Comparison of ENCODE assay signal across 15 cellular contexts in genomic region chr6:45591306-45591705, GRCh38.
A peak's percentile ranks its signal among the peaks of the same experiment; 100 is the strongest.
DNase-seq lines count a peak whose midpoint lies in the region; ATAC-seq and TF ChIP-seq lines count a peak whose summit lies in the region.
"Had no signal": no experiment of that assay in that cellular context is flagged by ENCODE, and none has a peak within 500 bp of the region (broad histone marks: within the 10 kb centered on the region; RNA-seq: fewer than 3 reads in every experiment).

No MANE protein-coding gene starts in this region.

- no peak for DNase-seq in CD4-positive, CD25-positive, alpha-beta regulatory T cell
- DNase-seq in mammary epithelial cell (peak; percentile 78), omental fat pad (ENCODE audit: low spot score) (no peak), amygdala (lab: John Stamatoyannopoulos, UW) (no peak), substantia nigra (lab: John Stamatoyannopoulos, UW) (no peak)
- DNase-seq: NCI-H1930; NCI-H748 treated with DMSO at 0.1 percent for 48 hours; pancreas; stimulated activated CD4-positive, alpha-beta T cell treated with anti-CD3 and anti-CD28 coated beads, Interleukin-4, amount 100 ng/mL, for 1 hour; stimulated activated naive B cell treated with anti-CD40 and anti-IgM and Interleukin-4, amounts not matched to agents 10 μg/mL and 1 μg/mL and 100 μg/mL, for 72 hours had no signal

- H3K27ac ChIP-seq in CD4-positive, CD25-positive, alpha-beta regulatory T cell (ENCODE audit: insufficient read depth, low read length, poor library complexity, severe bottlenecking): no peak overlapping the region
- no peak overlapping the region for H3K27ac ChIP-seq in KMS-11
- H3K27ac ChIP-seq in mammary epithelial cell (ENCODE audit: insufficient read depth, low read depth, low read length): peak overlapping the region; percentile 81
- H3K27ac ChIP-seq in substantia nigra (ENCODE audit: low read depth, low read length, poor library complexity, severe bottlenecking): no peak overlapping the region

- H3K9me3 ChIP-seq in CD4-positive, CD25-positive, alpha-beta regulatory T cell (ENCODE audit: control insufficient read depth in 2 of 2, low read length in 2 of 2): no peaks in the 10 kb centered on the region
- no peaks in the 10 kb centered on the region for H3K9me3 ChIP-seq in mammary epithelial cell (replicated peaks; ENCODE audit: insufficient read depth, low read length)
- H3K9me3 ChIP-seq: pancreas had no signal

- TF ChIP-seq CTCF in KMS-11 (conservative IDR thresholded peaks at IDR 0.05; ENCODE audit: low read depth, low read length) (no peak), mammary epithelial cell (conservative IDR thresholded peaks at IDR 0.05 in 1 of 2, IDR thresholded peaks at IDR 0.05 in 1 of 2; ENCODE audit: extremely low read depth in 1 of 2, insufficient read depth in 1 of 2, low read depth in 1 of 2, low read length in 2 of 2) (no peak), omental fat pad (IDR thresholded peaks at IDR 0.05) (no peak)

- no peaks in the 10 kb centered on the region for H3K27me3 Mint-ChIP-seq in CD4-positive, CD25-positive, alpha-beta regulatory T cell

- no TSS peak for BruUV-seq in mammary epithelial cell (replicated peaks; lab: Mats Ljungman, UMichigan)

- intact Hi-C loops in mammary epithelial cell (cut with micrococcal nuclease): no loop called here

- peaks cover 45 to 96% (median 76%) of the 10 kb centered on the region in 4 donors for H3K4me1 Mint-ChIP-seq in CD4-positive, CD25-positive, alpha-beta regulatory T cell

- 46% methylated on average over 1 of the region's 1 CpG for WGBS in mammary epithelial cell (ENCODE audit: low coverage, missing lambda C conversion rate)

- peak overlapping the region in 2 of 4 donors; percentile 21 to 60 for H3K4me3 Mint-ChIP-seq in CD4-positive, CD25-positive, alpha-beta regulatory T cell
- H3K4me3 Mint-ChIP-seq: stimulated activated naive B cell treated with anti-CD40 and anti-IgM and Interleukin-4, amounts not matched to agents 10 μg/mL and 1 μg/mL and 100 μg/mL, for 72 hours; WTC11 had no signal

- H4K20me1 ChIP-seq in KMS-11 (ENCODE audit: insufficient read depth) (no peaks in the 10 kb centered on the region), mammary epithelial cell (ENCODE audit: insufficient read depth, low read length) (no peaks in the 10 kb centered on the region)

- H3K4me2 ChIP-seq in KMS-11 (peak overlapping the region; percentile 88; the same call in 1 of the 2 replicates), mammary epithelial cell (ENCODE audit: insufficient read depth, low read depth, low read length) (peak overlapping the region; percentile 11)

- no peaks in the 10 kb centered on the region for H3K27me3 ChIP-seq in CD4-positive, CD25-positive, alpha-beta regulatory T cell (ENCODE audit: control insufficient read depth, insufficient read depth, low read length)
- H3K27me3 ChIP-seq in KMS-11 (ENCODE audit: insufficient read depth, low read depth) (no peaks in the 10 kb centered on the region), mammary epithelial cell (ENCODE audit: insufficient read depth, low read length) (no peaks in the 10 kb centered on the region)
- H3K27me3 ChIP-seq: pancreas had no signal

- no peak overlapping the region for H2AFZ ChIP-seq in KMS-11 (ENCODE audit: low read depth)
- H2AFZ ChIP-seq in mammary epithelial cell (ENCODE audit: low read depth, low read length): peak overlapping the region; percentile 71

- dilution Hi-C loops in mammary epithelial cell (cut with HindIII; ENCODE audit: low sequenced_read_pairs): no loop called here

- in situ Hi-C loops in mammary epithelial cell (cut with MboI; ENCODE audit: low sequenced_read_pairs in 2 of 2): no loop called here

- H3K79me2 ChIP-seq in KMS-11 (ENCODE audit: insufficient read depth, low read depth): no peaks in the 10 kb centered on the region
- no peaks in the 10 kb centered on the region for H3K79me2 ChIP-seq in mammary epithelial cell (ENCODE audit: insufficient read depth, low read length)

- CTCF ChIA-PET in mammary epithelial cell (lab: Charles Lee; ENCODE audit: low non-redundant PET): no interaction called here

- H3K36me3 ChIP-seq in CD4-positive, CD25-positive, alpha-beta regulatory T cell (ENCODE audit: control insufficient read depth, insufficient read depth, low read length): no peaks in the 10 kb centered on the region
- H3K36me3 ChIP-seq in KMS-11 (ENCODE audit: insufficient read depth) (no peaks in the 10 kb centered on the region), mammary epithelial cell (ENCODE audit: insufficient read depth, low read length) (no peaks in the 10 kb centered on the region)
- H3K36me3 ChIP-seq: pancreas had no signal

- no peak overlapping the region for H3K27ac Mint-ChIP-seq in CD4-positive, CD25-positive, alpha-beta regulatory T cell
- H3K27ac Mint-ChIP-seq: stimulated activated naive B cell treated with anti-CD40 and anti-IgM and Interleukin-4, amounts not matched to agents 10 μg/mL and 1 μg/mL and 100 μg/mL, for 72 hours; WTC11 had no signal

- ATAC-seq in CD4-positive, CD25-positive, alpha-beta regulatory T cell (ENCODE audit: low read depth in 2 of 2): no peak
- ATAC-seq in omental fat pad (ENCODE audit: low FRiP score): peak; percentile 27
- ATAC-seq in GM19328 (IDR thresholded peaks at IDR 0.05; ENCODE audit: unreplicated experiment): no peak
- ATAC-seq in GM21526 (IDR thresholded peaks at IDR 0.05; ENCODE audit: low FRiP score, unreplicated experiment): no peak
- ATAC-seq: K562; stimulated activated naive B cell treated with anti-CD40 and anti-IgM and Interleukin-4, amounts not matched to agents 10 μg/mL and 1 μg/mL and 100 μg/mL, for 72 hours; WTC11 had no signal

- H3K4me1 ChIP-seq in CD4-positive, CD25-positive, alpha-beta regulatory T cell (ENCODE audit: control insufficient read depth, insufficient read depth, low read length, poor library complexity, severe bottlenecking): peaks cover 91% of the 10 kb centered on the region
- peaks cover 99% of the 10 kb centered on the region for H3K4me1 ChIP-seq in KMS-11 (ENCODE audit: low read depth, poor library complexity, severe bottlenecking)
- peaks cover 45% of the 10 kb centered on the region for H3K4me1 ChIP-seq in mammary epithelial cell (ENCODE audit: insufficient read depth, low read length)
- H3K4me1 ChIP-seq: pancreas had no signal

- peaks cover 0 to 2% (median 0%) of the 10 kb centered on the region in 7 donors for H3K9me3 Mint-ChIP-seq in CD4-positive, CD25-positive, alpha-beta regulatory T cell
- H3K9me3 Mint-ChIP-seq: stimulated activated naive B cell treated with anti-CD40 and anti-IgM and Interleukin-4, amounts not matched to agents 10 μg/mL and 1 μg/mL and 100 μg/mL, for 72 hours; WTC11 had no signal

- no peaks in the 10 kb centered on the region for H3K36me3 Mint-ChIP-seq in CD4-positive, CD25-positive, alpha-beta regulatory T cell
- H3K36me3 Mint-ChIP-seq: stimulated activated naive B cell treated with anti-CD40 and anti-IgM and Interleukin-4, amounts not matched to agents 10 μg/mL and 1 μg/mL and 100 μg/mL, for 72 hours; WTC11 had no signal

- peak overlapping the region; percentile 46 for H3K4me3 ChIP-seq in CD4-positive, CD25-positive, alpha-beta regulatory T cell (ENCODE audit: low read depth, low read length)
- H3K4me3 ChIP-seq in KMS-11 (IDR thresholded peaks at IDR 0.05; ENCODE audit: insufficient read depth, low read depth, low read length) (no peak overlapping the region), mammary epithelial cell (replicated peaks in 1 of 3; ENCODE audit: insufficient read depth in 1 of 3, low read depth in 2 of 3, low read length in 3 of 3) (no peak overlapping the region)
- H3K4me3 ChIP-seq: K562, pancreas had no signal

- H3K9ac ChIP-seq in KMS-11 (no peak overlapping the region), mammary epithelial cell (ENCODE audit: insufficient read depth, low read length) (peak overlapping the region; percentile 41)
